In genomic region chr4:80129785-80130184, GRCh38 we compare ENCODE assay signal across 22 cellular contexts.
"Had no signal": no experiment of that assay in that cellular context is flagged by ENCODE, and none has a peak within 500 bp of the region (broad histone marks: within the 10 kb centered on the region; RNA-seq: fewer than 3 reads in every experiment).

No MANE protein-coding gene starts in this region.

- H3K4me1 Mint-ChIP-seq: neural progenitor cell had no signal

- FAIRE-seq: endometrium, islet of Langerhans, small intestine, urothelium cell line had no signal

- H3K27me3 ChIP-seq: gastrocnemius medialis, heart right ventricle, neural progenitor cell, ovary, right atrium auricular region, suprapubic skin, thyroid gland had no signal

- H3K4me2 ChIP-seq: neural progenitor cell had no signal

- H3K9me3 Mint-ChIP-seq: naive thymus-derived CD8-positive, alpha-beta T cell; neural progenitor cell; type B pancreatic cell had no signal

- H3K9ac ChIP-seq: neural progenitor cell had no signal

- ATAC-seq: esophagus mucosa; gastrocnemius medialis; heart right ventricle; left lobe of liver; mucosa of descending colon; naive thymus-derived CD8-positive, alpha-beta T cell; stimulated activated naive CD8-positive, alpha-beta T cell treated with anti-CD3 and anti-CD28 coated beads, Interleukin-15, Interleukin-2, amounts not matched to agents 100 U/mL and 50 U/mL, for 24 hours had no signal

- DNase-seq: effector memory CD4-positive, alpha-beta T cell; gastrocnemius medialis; heart right ventricle; hypothalamus; mammary epithelial cell; mucosa of descending colon; naive thymus-derived CD8-positive, alpha-beta T cell; nucleus accumbens; ovary; small intestine; stimulated activated CD4-positive, alpha-beta T cell treated with anti-CD3 and anti-CD28 coated beads, Interleukin-12 subunit alpha, Interleukin-12 subunit beta, amount 100 ng/mL, for 4 hours; stimulated activated naive CD8-positive, alpha-beta T cell treated with anti-CD3 and anti-CD28 coated beads, Interleukin-15, Interleukin-2, amounts not matched to agents 100 U/mL and 50 U/mL, for 24 hours; thyroid gland had no signal

- H3K4me1 ChIP-seq: gastrocnemius medialis, neural progenitor cell, right atrium auricular region, thyroid gland had no signal

- H3K27ac Mint-ChIP-seq: neural progenitor cell, type B pancreatic cell had no signal

- H3K9me3 ChIP-seq: gastrocnemius medialis, heart right ventricle, mucosa of descending colon, ovary, right atrium auricular region, suprapubic skin, thyroid gland had no signal

- H3K36me3 Mint-ChIP-seq: naive thymus-derived CD8-positive, alpha-beta T cell; neural progenitor cell; type B pancreatic cell had no signal

- H3K4me3 Mint-ChIP-seq: neural progenitor cell, type B pancreatic cell had no signal

- H3K4me3 ChIP-seq: gastrocnemius medialis, heart right ventricle, mucosa of descending colon, neural progenitor cell, ovary, right atrium auricular region, suprapubic skin, thyroid gland had no signal

- H3K27ac ChIP-seq: gastrocnemius medialis, heart right ventricle, neural progenitor cell, ovary, right atrium auricular region, suprapubic skin, thyroid gland had no signal

- H3K36me3 ChIP-seq: gastrocnemius medialis, heart right ventricle, neural progenitor cell, ovary, right atrium auricular region, suprapubic skin, thyroid gland had no signal

- H2AFZ ChIP-seq: neural progenitor cell had no signal
